8 cellular contexts compared by ENCODE assay signal in the genomic region with DNA sequence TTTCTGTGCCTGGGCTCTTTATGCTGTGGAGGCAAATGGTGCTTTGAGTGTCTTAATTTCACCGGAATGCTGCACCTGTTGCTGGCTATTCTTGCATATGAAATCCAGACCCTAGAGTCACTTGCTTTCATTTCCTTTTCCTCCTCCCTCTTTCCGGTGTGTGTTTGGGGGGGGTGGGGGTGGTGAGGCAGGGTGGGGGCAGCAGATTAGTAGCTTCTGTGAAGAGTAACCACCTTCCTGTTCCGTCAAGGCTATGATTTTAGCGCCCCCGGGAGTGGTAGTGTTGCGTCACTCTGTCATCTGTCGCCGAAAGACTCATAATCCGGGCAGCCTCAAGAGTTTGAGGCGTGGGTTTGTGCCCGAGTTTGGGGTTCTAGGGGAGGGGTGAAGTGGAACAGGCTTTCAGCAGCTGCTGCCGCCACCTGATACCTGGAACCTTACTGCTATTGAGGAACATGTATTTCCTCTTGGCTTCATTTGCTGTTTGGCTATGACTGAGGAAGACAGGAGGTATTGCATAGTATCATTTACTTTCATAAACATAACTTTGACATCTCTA. TPM values are rescaled to one million over a fixed set of nuclear protein-coding genes. Genes with fewer than 3 reads are reported as not detected.
DNase-seq lines count a peak whose midpoint lies in the region; ATAC-seq and TF ChIP-seq lines count a peak whose summit lies in the region.

No MANE protein-coding gene starts in this region.

- H3K9me3 Mint-ChIP-seq in Calu3 (ENCODE audit: low read depth, unreplicated experiment), result no peaks in the 10 kb centered on the region
- H3K9me3 Mint-ChIP-seq in naive thymus-derived CD8-positive, alpha-beta T cell, result no peaks in the 10 kb centered on the region

- DNase-seq in Calu3, result no peak
- DNase-seq in activated T-cell treated with anti-CD3 and anti-CD28 coated beads, Interleukin-2, amount 50 U/mL, for 1 hour, result peak; percentile 71
- DNase-seq in naive thymus-derived CD8-positive, alpha-beta T cell, result peak; percentile 33 to 89 (median 80)
- no peak for DNase-seq in NCI-H345 (lab: John Stamatoyannopoulos, UW)
- no peak for DNase-seq in foreskin fibroblast
- no peak for DNase-seq in NCI-H2081 treated with DMSO at 0.1 percent for 48 hours (lab: John Stamatoyannopoulos, UW)

- H2AFZ ChIP-seq in Loucy (ENCODE audit: low read length), result no peak overlapping the region; the same call in 1 of the 2 replicates

- peaks cover 56% of the 10 kb centered on the region; the same call in 1 of the 2 replicates for H3K79me2 ChIP-seq in Loucy (ENCODE audit: insufficient read depth, low read length)

- H3K36me3 Mint-ChIP-seq in Calu3 (ENCODE audit: insufficient read depth, unreplicated experiment), result peaks cover 22% of the 10 kb centered on the region
- H3K36me3 Mint-ChIP-seq in naive thymus-derived CD8-positive, alpha-beta T cell, result no peaks in the 10 kb centered on the region

- peak overlapping the region; percentile 40 for H3K4me3 Mint-ChIP-seq in Calu3 (ENCODE audit: low read depth, unreplicated experiment)
- H3K4me3 Mint-ChIP-seq in naive thymus-derived CD8-positive, alpha-beta T cell, result peak overlapping the region; percentile 80 to 91 (median 86)

- H3K4me2 ChIP-seq in Loucy (ENCODE audit: low read depth, low read length, poor library complexity, severe bottlenecking), result peak overlapping the region; percentile 69

- no peaks in the 10 kb centered on the region for H3K27me3 Mint-ChIP-seq in Calu3 (ENCODE audit: unreplicated experiment)
- H3K27me3 Mint-ChIP-seq in naive thymus-derived CD8-positive, alpha-beta T cell, result no peaks in the 10 kb centered on the region

- peak; percentile 60 for ATAC-seq in GM21528 (IDR thresholded peaks at IDR 0.05; ENCODE audit: low FRiP score, unreplicated experiment)
- ATAC-seq in naive thymus-derived CD8-positive, alpha-beta T cell, result peak; percentile 89 to 94

- no peaks in the 10 kb centered on the region for H3K9me3 ChIP-seq in Loucy (ENCODE audit: insufficient read depth, low read depth, low read length)

- intact Hi-C loops in Calu3 (cut with micrococcal nuclease; ENCODE audit: unreplicated experiment), result loop anchor here (10.0 kb wide), 1 partner anchor 229 kb away; no protein-coding TSS in a partner anchor

- H3K9me2 ChIP-seq in Loucy (replicated peaks; ENCODE audit: low read depth, low read length), result no peaks in the 10 kb centered on the region

- H3K4me1 ChIP-seq in Loucy (ENCODE audit: insufficient read depth, low read length, poor library complexity, severe bottlenecking), result peaks cover 32% of the 10 kb centered on the region

- peak overlapping the region; percentile 33 for H3K9ac ChIP-seq in Loucy (ENCODE audit: low read depth, low read length, poor library complexity, severe bottlenecking)

- BruUV-seq in Calu3 (replicated peaks; lab: Mats Ljungman, UMichigan), result no TSS peak

- H3K36me3 ChIP-seq in Loucy (ENCODE audit: insufficient read depth, low read length), result no peaks in the 10 kb centered on the region

- H3K27ac Mint-ChIP-seq in Calu3 (ENCODE audit: unreplicated experiment), result no peak overlapping the region
- H3K27ac Mint-ChIP-seq in naive thymus-derived CD8-positive, alpha-beta T cell, result peak overlapping the region; percentile 91 to 99 (median 96)

- peaks cover 6% of the 10 kb centered on the region for H4K20me1 ChIP-seq in Loucy (ENCODE audit: insufficient read depth, low read length, poor library complexity, severe bottlenecking)

- CTCF ChIA-PET in Calu3 (lab: Charles Lee), result no interaction called here

- H3K4me3 ChIP-seq in Loucy (ENCODE audit: low read length, poor library complexity, severe bottlenecking) (peak overlapping the region; percentile 63), foreskin fibroblast (ENCODE audit: low read depth in 1 of 2, low read length in 2 of 2) (no peak overlapping the region)

- peaks cover 64% of the 10 kb centered on the region for H3K4me1 Mint-ChIP-seq in Calu3 (ENCODE audit: low read depth, unreplicated experiment)
- H3K4me1 Mint-ChIP-seq in naive thymus-derived CD8-positive, alpha-beta T cell, result peaks cover 30 to 69% (median 60%) of the 10 kb centered on the region in 4 donors

- H3K27me3 ChIP-seq in Loucy (ENCODE audit: insufficient read depth, low read length, poor library complexity, severe bottlenecking), result no peaks in the 10 kb centered on the region

- TF ChIP-seq CTCF in Calu3 (IDR thresholded peaks at IDR 0.05; ENCODE audit: unreplicated experiment) (no peak), Loucy (conservative IDR thresholded peaks at IDR 0.05; ENCODE audit: low read length) (no peak; the same call in 1 of the 2 replicates), foreskin fibroblast (IDR thresholded peaks at IDR 0.05; ENCODE audit: low read depth, low read length) (no peak)

- POLR2A ChIA-PET in naive thymus-derived CD8-positive, alpha-beta T cell (lab: Charles Lee), result interaction anchor here (1.0 to 4.0 kb wide), 4 partner anchors 10 to 117 kb away, joined by 3 to 42 read pairs (median 4); no protein-coding TSS in a partner anchor

- H3F3A ChIP-seq in Loucy (ENCODE audit: low read depth), result peaks cover 5% of the 10 kb centered on the region; the same call in 1 of the 2 replicates

RNA-seq across cellular contexts. Expression of a gene that starts 49.1 kb away (rescaled TPM):
- 89.4 and 109 TPM in 2 replicates for total RNA-seq in Calu3 (2022)
- 100 to 1,000 TPM; 140 to 153 TPM for total RNA-seq in naive thymus-derived CD8-positive, alpha-beta T cell
- 10 to 100 TPM; 37.9 to 40.3 (median 38.2) TPM for polyA plus RNA-seq in naive thymus-derived CD8-positive, alpha-beta T cell

Comparison
In these comparisons a context has a peak if more than half of its experiments do, and no peak if none do; other contexts are left out.
1. DNase-seq: peak in activated T-cell treated with anti-CD3 and anti-CD28 coated beads, Interleukin-2, amount 50 U/mL, for 1 hour (single experiment) and naive thymus-derived CD8-positive, alpha-beta T cell (10 of 10); none in Calu3 (single experiment), NCI-H345 (single experiment), foreskin fibroblast (0 of 2) and NCI-H2081 treated with DMSO at 0.1 percent for 48 hours (single experiment).